Comparison of ENCODE assay signal across 1 cellular context in the genomic region with DNA sequence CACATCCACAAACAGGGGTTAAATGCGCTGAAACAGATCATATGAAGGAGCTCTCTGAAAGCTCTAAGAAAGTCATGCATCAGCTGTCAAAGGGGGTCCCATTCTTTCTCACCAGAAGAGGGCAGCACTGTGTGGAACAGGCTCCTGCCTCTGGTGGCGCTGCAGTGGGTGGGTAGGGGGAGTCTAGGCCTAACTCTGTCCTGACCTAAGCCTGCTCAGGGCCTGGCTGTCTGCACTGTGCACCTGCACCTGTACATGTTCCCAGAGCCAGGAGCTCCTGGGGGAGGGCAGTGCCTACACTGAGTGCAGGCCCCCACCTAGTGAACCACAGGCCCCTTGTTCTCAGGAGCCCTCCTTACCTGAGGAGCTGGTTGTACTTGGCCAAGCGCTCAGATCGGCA.
A peak's percentile ranks its signal among the peaks of the same experiment; 100 is the strongest.
TF ChIP-seq lines count a peak whose summit lies in the region.

No MANE protein-coding gene starts in this region.

TF ChIP-seq in GM23338, 12 proteins besides CTCF, POLR2A, EP300 and RAD21:
- TF ChIP-seq, protein P1, sequence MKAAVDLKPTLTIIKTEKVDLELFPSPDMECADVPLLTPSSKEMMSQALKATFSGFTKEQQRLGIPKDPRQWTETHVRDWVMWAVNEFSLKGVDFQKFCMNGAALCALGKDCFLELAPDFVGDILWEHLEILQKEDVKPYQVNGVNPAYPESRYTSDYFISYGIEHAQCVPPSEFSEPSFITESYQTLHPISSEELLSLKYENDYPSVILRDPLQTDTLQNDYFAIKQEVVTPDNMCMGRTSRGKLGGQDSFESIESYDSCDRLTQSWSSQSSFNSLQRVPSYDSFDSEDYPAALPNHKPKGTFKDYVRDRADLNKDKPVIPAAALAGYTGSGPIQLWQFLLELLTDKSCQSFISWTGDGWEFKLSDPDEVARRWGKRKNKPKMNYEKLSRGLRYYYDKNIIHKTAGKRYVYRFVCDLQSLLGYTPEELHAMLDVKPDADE (IDR thresholded peaks at IDR 0.05): no peak
- no peak for TF ChIP-seq ZNF114 (CRISPR knock-in tag; IDR thresholded peaks at IDR 0.05)
- peak; percentile 3; the same call in 1 of the 2 replicates for TF ChIP-seq POLR2AphosphoS5 (IDR thresholded peaks at IDR 0.05; ENCODE audit: low read depth)
- no peak for TF ChIP-seq NANOG (IDR thresholded peaks at IDR 0.05; ENCODE audit: borderline replicate concordance)
